ENCODE assay signal across 14 cellular contexts in genomic region chr5:139566611-139567010, GRCh38. TPM values are rescaled to one million over a fixed set of nuclear protein-coding genes. Genes with fewer than 3 reads are reported as not detected.
A peak's percentile ranks its signal among the peaks of the same experiment; 100 is the strongest.
DNase-seq lines count a peak whose midpoint lies in the region; ATAC-seq, FAIRE-seq and TF ChIP-seq lines count a peak whose summit lies in the region.
"Had no signal": no experiment of that assay in that cellular context is flagged by ENCODE, and none has a peak within 500 bp of the region (broad histone marks: within the 10 kb centered on the region; RNA-seq: fewer than 3 reads in every experiment).

No MANE protein-coding gene starts in this region.

- H3K4me1 Mint-ChIP-seq in activated T-cell treated with anti-CD3 and anti-CD28 coated beads, Interleukin-2, amount 50 U/mL, for 24 hours (ENCODE audit: low read depth): peaks cover 68% of the 10 kb centered on the region
- H3K4me1 Mint-ChIP-seq in stimulated activated effector memory CD8-positive, alpha-beta T cell treated with anti-CD3 and anti-CD28 coated beads, Interleukin-12 subunit alpha, Interleukin-12 subunit beta, amount 100 ng/mL, for 72 hours: peaks cover 37% of the 10 kb centered on the region

- in situ Hi-C loops in K562 (cut with MboI): no loop called here

- peak overlapping the region; percentile 99 for H3K4me3 Mint-ChIP-seq in activated T-cell treated with anti-CD3 and anti-CD28 coated beads, Interleukin-2, amount 50 U/mL, for 24 hours
- no peak overlapping the region for H3K4me3 Mint-ChIP-seq in stimulated activated effector memory CD8-positive, alpha-beta T cell treated with anti-CD3 and anti-CD28 coated beads, Interleukin-12 subunit alpha, Interleukin-12 subunit beta, amount 100 ng/mL, for 72 hours

- H3K27ac ChIP-seq in K562 (ENCODE audit: extremely low read depth, low read depth, low read length) (no peak overlapping the region), foreskin keratinocyte (no peak overlapping the region)
- H3K27ac ChIP-seq: uterus had no signal

- no peak overlapping the region for H3K9ac ChIP-seq in K562 (ENCODE audit: insufficient read depth in 1 of 2, low read depth in 2 of 2, low read length in 2 of 2)

- H4K20me1 ChIP-seq in K562 (replicated peaks; ENCODE audit: control insufficient read depth, insufficient read depth, low read length): peaks cover 21% of the 10 kb centered on the region

- no peaks in the 10 kb centered on the region for H3K9me3 ChIP-seq in K562 (replicated peaks; ENCODE audit: control insufficient read depth, insufficient read depth, low read depth, low read length)
- H3K9me3 ChIP-seq: heart left ventricle, MG63, uterus had no signal

- peaks cover 99% of the 10 kb centered on the region for H3K79me2 ChIP-seq in K562 (ENCODE audit: control insufficient read depth, insufficient read depth, low read length)

- TF ChIP-seq CTCF in K562 (IDR thresholded peaks at IDR 0.05 in 2 of 3, conservative IDR thresholded peaks at IDR 0.05 in 1 of 3; ENCODE audit: insufficient read depth in 2 of 3, low read depth in 1 of 3, low read length in 3 of 3): no peak
- no peak for TF ChIP-seq CTCF in foreskin keratinocyte (conservative IDR thresholded peaks at IDR 0.05)

- H2AFZ ChIP-seq in K562 (ENCODE audit: low read depth, low read length): no peak overlapping the region

- H3K36me3 Mint-ChIP-seq in activated T-cell treated with anti-CD3 and anti-CD28 coated beads, Interleukin-2, amount 50 U/mL, for 24 hours (ENCODE audit: low read depth): peaks cover 93% of the 10 kb centered on the region
- H3K36me3 Mint-ChIP-seq in stimulated activated effector memory CD8-positive, alpha-beta T cell treated with anti-CD3 and anti-CD28 coated beads, Interleukin-12 subunit alpha, Interleukin-12 subunit beta, amount 100 ng/mL, for 72 hours: peaks cover 97% of the 10 kb centered on the region

- no peaks in the 10 kb centered on the region for H3K27me3 Mint-ChIP-seq in activated T-cell treated with anti-CD3 and anti-CD28 coated beads, Interleukin-2, amount 50 U/mL, for 24 hours

- ATAC-seq in K562: no peak
- ATAC-seq in stimulated activated effector memory CD8-positive, alpha-beta T cell treated with anti-CD3 and anti-CD28 coated beads, Interleukin-12 subunit alpha, Interleukin-12 subunit beta, amount 100 ng/mL, for 72 hours: no peak
- ATAC-seq in foreskin keratinocyte: no peak
- ATAC-seq: heart left ventricle, SK-N-SH treated with all-trans-retinoic acid at 6 μM for 48 hours had no signal

- H3K4me3 ChIP-seq in K562: no peak overlapping the region
- H3K4me3 ChIP-seq: heart left ventricle, MG63, uterus had no signal

- TF ChIP-seq RAD21 in K562 (CRISPR knock-in tag; conservative IDR thresholded peaks at IDR 0.05 in 1 of 2, IDR thresholded peaks at IDR 0.05 in 1 of 2): no peak

- 93% methylated on average over 4 of the region's 5 CpGs for WGBS in K562 (ENCODE audit: insufficient coverage, low coverage, missing lambda C conversion rate)

- no peak for DNase-seq in activated T-cell treated with anti-CD3 and anti-CD28 coated beads, Interleukin-2, amount 50 U/mL, for 24 hours
- no peak for DNase-seq in activated T-cell treated with anti-CD3 and anti-CD28 coated beads for 4 hours
- DNase-seq in MV-4-11 (lab: John Stamatoyannopoulos, UW): peak; percentile 81
- DNase-seq in K562 (ENCODE audit: extremely low read depth in 1 of 4, low spot score in 3 of 4): no peak
- DNase-seq in stimulated activated effector memory CD8-positive, alpha-beta T cell treated with anti-CD3 and anti-CD28 coated beads, Interleukin-12 subunit alpha, Interleukin-12 subunit beta, amount 100 ng/mL, for 72 hours (ENCODE audit: low spot score in 2 of 2): no peak
- no peak for DNase-seq in posterior vena cava (ENCODE audit: low spot score)
- DNase-seq in iPS-NIHi11 (ENCODE audit: low spot score): no peak
- no peak for DNase-seq in foreskin keratinocyte
- DNase-seq: cortex of kidney, heart left ventricle, MG63, NCI-H526, uterus had no signal

- no peaks in the 10 kb centered on the region for H3K27me3 ChIP-seq in K562 (ENCODE audit: control insufficient read depth in 2 of 2, insufficient read depth in 2 of 2, low read length in 2 of 2)
- H3K27me3 ChIP-seq in foreskin keratinocyte: no peaks in the 10 kb centered on the region
- H3K27me3 ChIP-seq: heart left ventricle, MG63, uterus had no signal

- H3K36me3 ChIP-seq in K562 (ENCODE audit: control insufficient read depth, insufficient read depth, low read length): peaks cover 73% of the 10 kb centered on the region
- H3K36me3 ChIP-seq: uterus had no signal

- no peak overlapping the region for H3K4me2 ChIP-seq in K562 (ENCODE audit: insufficient read depth, low read length)

- H3K4me1 ChIP-seq in K562 (replicated peaks in 1 of 2; ENCODE audit: control insufficient read depth in 2 of 2, insufficient read depth in 2 of 2, low read length in 2 of 2): peaks cover 15 to 16% of the 10 kb centered on the region in 2 experiments; a peak in 4 of 5 replicates
- peaks cover 6% of the 10 kb centered on the region for H3K4me1 ChIP-seq in foreskin keratinocyte

- POLR2A ChIA-PET in K562 (lab: Yijun Ruan, JAX): interaction anchor here (0.8 to 3.1 kb wide), 3 partner anchors 9 to 64 kb away, joined by 3 to 19 read pairs (median 3); no protein-coding TSS in a partner anchor

- TF ChIP-seq EP300 in K562 (IDR thresholded peaks at IDR 0.05; ENCODE audit: low read length): no peak

- H3K9me3 Mint-ChIP-seq in activated T-cell treated with anti-CD3 and anti-CD28 coated beads, Interleukin-2, amount 50 U/mL, for 24 hours: no peaks in the 10 kb centered on the region
- no peaks in the 10 kb centered on the region for H3K9me3 Mint-ChIP-seq in stimulated activated effector memory CD8-positive, alpha-beta T cell treated with anti-CD3 and anti-CD28 coated beads, Interleukin-12 subunit alpha, Interleukin-12 subunit beta, amount 100 ng/mL, for 72 hours

- intact Hi-C loops in K562 (cut with micrococcal nuclease) (loop anchor here (10.0 kb wide), 1 partner anchor 128 kb away; no protein-coding TSS in a partner anchor), posterior vena cava (cut with DNase I) (no loop called here)

- CTCF ChIA-PET in K562 (lab: Yijun Ruan, JAX; ENCODE audit: low intra/inter-chr PET ratio): interaction anchor here (0.6 kb wide), 1 partner anchor 144 kb away, joined by 7 read pairs; no protein-coding TSS in a partner anchor

- H3K27ac Mint-ChIP-seq in activated T-cell treated with anti-CD3 and anti-CD28 coated beads, Interleukin-2, amount 50 U/mL, for 24 hours: peak overlapping the region; percentile 98
- peak overlapping the region; percentile 87 for H3K27ac Mint-ChIP-seq in stimulated activated effector memory CD8-positive, alpha-beta T cell treated with anti-CD3 and anti-CD28 coated beads, Interleukin-12 subunit alpha, Interleukin-12 subunit beta, amount 100 ng/mL, for 72 hours

- no TSS peak for BruUV-seq in K562 (replicated peaks; lab: Mats Ljungman, UMichigan)

- TF ChIP-seq POLR2A in K562 (conservative IDR thresholded peaks at IDR 0.05): no peak

- no peaks in the 10 kb centered on the region for H3K9me1 ChIP-seq in K562 (ENCODE audit: control insufficient read depth, insufficient read depth, low read length)

- FAIRE-seq in K562 (lab: Jason Lieb, UNC): no peak

TF ChIP-seq in K562, 482 proteins besides CTCF, POLR2A, EP300 and RAD21:
- no peak for TF ChIP-seq HMG20B (CRISPR knock-in tag; IDR thresholded peaks at IDR 0.05)
- 0 out of 2 replicates have a peak, but pooled peaks have one; percentile 30 for TF ChIP-seq CEBPB (tag; IDR thresholded peaks at IDR 0.05)
- no peak for TF ChIP-seq SETDB1 (IDR thresholded peaks at IDR 0.05; ENCODE audit: low read length)
- no peak for TF ChIP-seq KAT7 (CRISPR knock-in tag; IDR thresholded peaks at IDR 0.05; ENCODE audit: borderline replicate concordance)
- TF ChIP-seq SOX6 (IDR thresholded peaks at IDR 0.05): no peak

RNA-seq across cellular contexts. Expression of gene UBE2D2, which starts 5.5 kb away (rescaled TPM):
- 56.7 and 101 TPM in 2 replicates for total RNA-seq in K562 (2011; cell fraction: chromatin; rRNA removed; ENCODE audit: low replicate concordance)
- 29.9 and 36.2 TPM in 2 replicates for total RNA-seq in K562 (2011; cell fraction: nucleolus; rRNA removed)
- total RNA-seq in K562 (2011; cell fraction: nucleoplasm; rRNA removed): 53.2 and 70.1 TPM in 2 replicates
- total RNA-seq in K562 (2014; rRNA removed): 72.0 and 92.9 TPM in 2 replicates
- 158 and 167 TPM in 2 replicates for total RNA-seq in K562 (2014; rRNA removed; fragmentation: Illumina TruSeq; extraction: Trizol)
- total RNA-seq in K562 (2015; rRNA removed; fragmentation: Illumina TruSeq; extraction: Trizol): 151 TPM in 2 replicates
- total RNA-seq in K562 (2021): 198 and 211 TPM in 2 replicates
- 111 and 122 TPM in 2 replicates for polyA plus RNA-seq in K562 (2011; rRNA removed)
- polyA plus RNA-seq in K562 (2011; cell fraction: cytosol; rRNA removed): 40.9 and 69.1 TPM in 2 replicates
- 23.6 and 41.6 TPM in 2 replicates for polyA plus RNA-seq in K562 (2011; cell fraction: nucleus; rRNA removed)
- 228 and 234 TPM in 2 replicates for polyA plus RNA-seq in K562 (2012)
- 126 and 138 TPM in 2 replicates for polyA plus RNA-seq in K562 (2014; fragmentation: Illumina TruSeq; extraction: Trizol)
- 10 to 100 TPM; 53.6 to 58.8 TPM for polyA plus RNA-seq in K562 (2014; fragmentation: Nextera tagmentation; extraction: Ambion mirVana)
- 77.7 and 85.0 TPM in 2 replicates for polyA plus RNA-seq in K562 (2014; rRNA removed)
- 77.2 and 100 TPM in 2 replicates for polyA minus RNA-seq in K562 (2011; rRNA and poly(A)+ RNA removed)
- 44.0 and 69.7 TPM in 2 replicates for polyA minus RNA-seq in K562 (2011; cell fraction: cytosol; rRNA and poly(A)+ RNA removed)
- polyA minus RNA-seq in K562 (2011; cell fraction: nucleus; rRNA and poly(A)+ RNA removed): 13.2 and 25.0 TPM in 2 replicates
- total RNA-seq in posterior vena cava: 100 to 1,000 TPM; 105 to 132 TPM
- total RNA-seq in foreskin keratinocyte: 149 TPM in 2 replicates
- 153 and 160 TPM in 2 replicates for polyA plus RNA-seq in foreskin keratinocyte
